In genomic region chr2:164430166-164430783, GRCh38 we compare ENCODE assay signal across 7 cellular contexts.
DNase-seq lines count a peak whose midpoint lies in the region; ATAC-seq and TF ChIP-seq lines count a peak whose summit lies in the region.

No MANE protein-coding gene starts in this region.

- no peaks in the 10 kb centered on the region for H4K20me1 ChIP-seq in neural cell (ENCODE audit: insufficient read depth)

- H3K9me3 ChIP-seq in neural cell (ENCODE audit: low read length), result no peaks in the 10 kb centered on the region
- H3K9me3 ChIP-seq in effector memory CD4-positive, alpha-beta T cell (ENCODE audit: control insufficient read depth, low read length), result no peaks in the 10 kb centered on the region

- no peaks in the 10 kb centered on the region for H3F3A ChIP-seq in neural cell (ENCODE audit: insufficient read depth, low read length, poor library complexity, severe bottlenecking)

- no peaks in the 10 kb centered on the region for H3K9me2 ChIP-seq in neural cell (ENCODE audit: insufficient read depth, low read length)

- no peak overlapping the region for H3K27ac ChIP-seq in neural cell (ENCODE audit: low read length)
- H3K27ac ChIP-seq in effector memory CD4-positive, alpha-beta T cell (ENCODE audit: insufficient read depth, low read length, poor library complexity, severe bottlenecking), result no peak overlapping the region

- DNase-seq in GM10266 (ENCODE audit: extremely low spot score) (no peak), NCI-H82 treated with DMSO at 0.1 percent for 48 hours (lab: John Stamatoyannopoulos, UW; ENCODE audit: unreplicated experiment) (peak; percentile 66), dermis microvascular lymphatic vessel endothelial cell (ENCODE audit: low read depth in 2 of 2) (peak; percentile 12 to 56), ecto neural progenitor cell (ENCODE audit: low spot score) (no peak)
- DNase-seq in effector memory CD4-positive, alpha-beta T cell, result no peak

- no peak overlapping the region for H3K4me2 ChIP-seq in neural cell (ENCODE audit: low read length)

- no peaks in the 10 kb centered on the region for H3K4me1 ChIP-seq in effector memory CD4-positive, alpha-beta T cell (ENCODE audit: control insufficient read depth, insufficient read depth, low read length, poor library complexity, severe bottlenecking)

- peak; percentile 76 for ATAC-seq in HG03159 (IDR thresholded peaks at IDR 0.05; ENCODE audit: unreplicated experiment)

- no peaks in the 10 kb centered on the region for H3K79me2 ChIP-seq in neural cell (replicated peaks; ENCODE audit: insufficient read depth, low read length)

- no peak overlapping the region for H2AFZ ChIP-seq in neural cell (ENCODE audit: low read depth, low read length)

- no peak for TF ChIP-seq EP300 in neural cell (conservative IDR thresholded peaks at IDR 0.05; ENCODE audit: poor library complexity, severe bottlenecking)

- no peaks in the 10 kb centered on the region for H3K27me3 ChIP-seq in neural cell (ENCODE audit: insufficient read depth, low read depth, low read length)
- no peaks in the 10 kb centered on the region for H3K27me3 ChIP-seq in effector memory CD4-positive, alpha-beta T cell (replicated peaks; ENCODE audit: control insufficient read depth, insufficient read depth, low read length, poor library complexity, severe bottlenecking)

- no peak overlapping the region for H3K9ac ChIP-seq in neural cell (ENCODE audit: low read length)

- peak; percentile 52 for TF ChIP-seq CTCF in GM10266 (IDR thresholded peaks at IDR 0.05; ENCODE audit: control insufficient read depth, insufficient read depth, low read depth, missing control alignments)
- peak; percentile 84 for TF ChIP-seq CTCF in neural cell (IDR thresholded peaks at IDR 0.05; ENCODE audit: poor library complexity, severe bottlenecking)

- no peaks in the 10 kb centered on the region for H3K36me3 ChIP-seq in neural cell (ENCODE audit: insufficient read depth, low read length)
- no peaks in the 10 kb centered on the region for H3K36me3 ChIP-seq in effector memory CD4-positive, alpha-beta T cell (ENCODE audit: control insufficient read depth, insufficient read depth, low read length)

- no peak overlapping the region for H3K4me3 ChIP-seq in neural cell (ENCODE audit: low read length)
- H3K4me3 ChIP-seq in effector memory CD4-positive, alpha-beta T cell (ENCODE audit: insufficient read depth, low read depth, low read length, poor library complexity, severe bottlenecking), result no peak overlapping the region

- peak; percentile 88 for TF ChIP-seq RAD21 in neural cell (conservative IDR thresholded peaks at IDR 0.05)

TF ChIP-seq in neural cell, 6 proteins besides CTCF, POLR2A, EP300 and RAD21:
- TF ChIP-seq POLR2AphosphoS5 (IDR thresholded peaks at IDR 0.05), result no peak
- peak; percentile 83 for TF ChIP-seq SMC3 (conservative IDR thresholded peaks at IDR 0.05; ENCODE audit: poor library complexity)
TF ChIP-seq in neural cell: peak in this region for 1.

Comparison
In these comparisons a context has a peak if more than half of its experiments do, and no peak if none do; other contexts are left out.
1. DNase-seq: peak in NCI-H82 treated with DMSO at 0.1 percent for 48 hours (single experiment) and dermis microvascular lymphatic vessel endothelial cell (2 of 2); none in GM10266 (single experiment), effector memory CD4-positive, alpha-beta T cell (0 of 3) and ecto neural progenitor cell (single experiment).